Comparison of ENCODE assay signal across 3 cellular contexts in genomic region chr17:38852771-38853291, GRCh38.
A peak's percentile ranks its signal among the peaks of the same experiment; 100 is the strongest.
TF ChIP-seq lines count a peak whose summit lies in the region.

No MANE protein-coding gene starts in this region.

TF ChIP-seq in SK-N-SH treated with all-trans-retinoic acid at 6 μM for 48 hours, 23 proteins besides CTCF, POLR2A, EP300 and RAD21:
- no peak for TF ChIP-seq ZC3H10 (CRISPR knock-in tag; IDR thresholded peaks at IDR 0.05)
- no peak for TF ChIP-seq ZNF565 (CRISPR knock-in tag; conservative IDR thresholded peaks at IDR 0.05; ENCODE audit: low read depth)
- TF ChIP-seq GLIS3 (CRISPR knock-in tag; IDR thresholded peaks at IDR 0.05): no peak
- TF ChIP-seq PPARA (CRISPR knock-in tag; IDR thresholded peaks at IDR 0.05; ENCODE audit: borderline replicate concordance): no peak

TF ChIP-seq in endothelial cell of umbilical vein, 7 proteins besides CTCF, POLR2A, EP300 and RAD21:
- TF ChIP-seq GATA2 (IDR thresholded peaks at IDR 0.05; ENCODE audit: insufficient read depth, insufficient read length, low read depth, low read length): peak; percentile 81
- no peak for TF ChIP-seq EZH2 (IDR thresholded peaks at IDR 0.05; ENCODE audit: borderline replicate concordance, low read depth, low read length, severe bottlenecking)

TF ChIP-seq in neural cell, 6 proteins besides CTCF, POLR2A, EP300 and RAD21:
- TF ChIP-seq POLR2AphosphoS5 (IDR thresholded peaks at IDR 0.05) (no peak), EZH2 (IDR thresholded peaks at IDR 0.05; ENCODE audit: borderline replicate concordance, insufficient read depth, low read length, poor library complexity, severe bottlenecking) (no peak), REST (IDR thresholded peaks at IDR 0.05; ENCODE audit: borderline replicate concordance) (no peak), TAF1 (IDR thresholded peaks at IDR 0.05; ENCODE audit: low read depth) (no peak), SMC3 (conservative IDR thresholded peaks at IDR 0.05; ENCODE audit: poor library complexity) (no peak), MXI1 (conservative IDR thresholded peaks at IDR 0.05; ENCODE audit: poor library complexity, severe bottlenecking) (no peak)
TF ChIP-seq in neural cell: peak in this region for 0.
